ENCODE assay signal across 28 cellular contexts in the genomic region with DNA sequence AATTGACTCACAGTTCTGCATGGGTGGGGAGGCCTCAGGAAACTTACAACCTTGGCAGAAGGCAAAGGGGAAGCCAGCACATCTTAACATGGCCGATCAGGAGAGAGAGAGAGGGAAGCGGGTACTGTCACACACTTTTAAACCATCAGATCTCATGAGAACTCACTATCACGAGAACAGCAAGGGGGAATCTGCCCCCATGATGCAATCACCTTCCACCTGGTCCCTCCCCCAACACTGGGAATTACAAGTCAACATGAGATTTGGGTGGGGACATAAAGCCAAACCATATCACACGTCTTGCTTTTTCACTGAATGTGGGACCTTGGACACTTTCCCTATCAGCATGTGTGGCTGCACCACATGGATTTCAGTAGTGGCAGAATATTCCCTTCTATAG. TPM values are rescaled to one million over a fixed set of nuclear protein-coding genes. Genes with fewer than 3 reads are reported as not detected.
"Had no signal": no experiment of that assay in that cellular context is flagged by ENCODE, and none has a peak within 500 bp of the region (broad histone marks: within the 10 kb centered on the region; RNA-seq: fewer than 3 reads in every experiment).

No MANE protein-coding gene starts in this region.

- H3K9me3 ChIP-seq: pancreas, psoas muscle, spleen, suprapubic skin, testis, tibial artery, transverse colon, upper lobe of right lung, uterus had no signal

- H3K36me3 ChIP-seq: neural progenitor cell, pancreas, spleen, suprapubic skin, tibial artery, transverse colon, upper lobe of right lung, uterus had no signal

- H3K4me1 ChIP-seq: psoas muscle, uterus had no signal

- DNase-seq: naive thymus-derived CD4-positive, alpha-beta T cell; natural killer cell; occipital lobe; pancreas; psoas muscle; right cardiac atrium; spleen; stimulated activated CD4-positive, alpha-beta T cell treated with anti-CD3 and anti-CD28 coated beads, Interleukin-12 subunit alpha, Interleukin-12 subunit beta, amount 100 ng/mL, for 4 hours; stimulated activated CD4-positive, alpha-beta T cell treated with anti-CD3 and anti-CD28 coated beads, Interleukin-1b, Interleukin-23, amount 100 ng/mL, for 48 hours; stimulated activated CD4-positive, alpha-beta T cell treated with anti-CD3 and anti-CD28 coated beads, Interleukin-4, amount 100 ng/mL, for 1 hour; stimulated activated CD4-positive, alpha-beta T cell treated with anti-CD3 and anti-CD28 coated beads, Interleukin-4, amount 100 ng/mL, for 4 hours; stimulated activated CD8-positive, alpha-beta memory T cell treated with anti-CD3 and anti-CD28 coated beads, Interleukin-4, amount 100 ng/mL, for 48 hours; stimulated activated naive CD4-positive, alpha-beta T cell; stimulated activated naive CD8-positive, alpha-beta T cell treated with anti-CD3 and anti-CD28 coated beads, Interleukin-15, amount 100 ng/mL, for 72 hours; stimulated activated naive CD8-positive, alpha-beta T cell treated with anti-CD3 and anti-CD28 coated beads, Interleukin-15, Interleukin-2, amounts not matched to agents 100 U/mL and 50 U/mL, for 24 hours; substantia nigra; testis; tibial artery; transverse colon; upper lobe of right lung; uterus had no signal

- H3K27ac ChIP-seq: neural progenitor cell, pancreas, psoas muscle, skin epidermis, spleen, suprapubic skin, testis, tibial artery, transverse colon, upper lobe of right lung, uterus had no signal

- ATAC-seq: naive thymus-derived CD4-positive, alpha-beta T cell; natural killer cell; pancreas; psoas muscle; right cardiac atrium; sciatic nerve; stimulated activated memory B cell treated with anti-CD40 and anti-IgM and Interleukin-4, amounts not matched to agents 10 μg/mL and 1 μg/mL and 100 μg/mL, for 72 hours; stimulated activated naive CD8-positive, alpha-beta T cell treated with anti-CD3 and anti-CD28 coated beads, Interleukin-15, amount 100 ng/mL, for 72 hours; stimulated activated naive CD8-positive, alpha-beta T cell treated with anti-CD3 and anti-CD28 coated beads, Interleukin-15, Interleukin-2, amounts not matched to agents 100 U/mL and 50 U/mL, for 24 hours; upper lobe of right lung had no signal

- H3K4me2 ChIP-seq: neural progenitor cell had no signal

- H3K9ac ChIP-seq: neural progenitor cell had no signal

- H3K4me3 ChIP-seq: neural progenitor cell, pancreas, psoas muscle, skin epidermis, smooth muscle cell, spleen, suprapubic skin, testis, tibial artery, transverse colon, upper lobe of right lung, uterus had no signal

- H3K27me3 ChIP-seq: neural progenitor cell, pancreas, suprapubic skin, testis, tibial artery, transverse colon, upper lobe of right lung, uterus had no signal

- H2AFZ ChIP-seq: neural progenitor cell had no signal

- FAIRE-seq: pancreas had no signal

RNA-seq across cellular contexts. Expression of a gene that starts 9.0 kb away (rescaled TPM):
- polyA plus RNA-seq: neural cell had no signal
